ENCODE assay signal across 8 cellular contexts in genomic region chrX:102835504-102836146, GRCh38.
DNase-seq lines count a peak whose midpoint lies in the region; ATAC-seq and TF ChIP-seq lines count a peak whose summit lies in the region.

No MANE protein-coding gene starts in this region.

- peaks cover 0 to 1% (median 0%) of the 10 kb centered on the region in 11 donors for H3K9me3 Mint-ChIP-seq in naive thymus-derived CD4-positive, alpha-beta T cell

- TF ChIP-seq CTCF in body of pancreas (IDR thresholded peaks at IDR 0.05): peak in 6 of 7 experiments; percentile 22 to 47 (median 34)

- H3K27ac Mint-ChIP-seq in naive thymus-derived CD4-positive, alpha-beta T cell: no peak overlapping the region

- no peaks in the 10 kb centered on the region for H3K4me1 Mint-ChIP-seq in naive thymus-derived CD4-positive, alpha-beta T cell

- intact Hi-C loops in body of pancreas (cut with DNase I): no loop called here
- intact Hi-C loops in naive thymus-derived CD4-positive, alpha-beta T cell (cut with micrococcal nuclease): loop anchor here (1.0 kb wide), 2 partner anchors 192 to 235 kb away; no protein-coding TSS in a partner anchor

- peaks cover 7% of the 10 kb centered on the region for H3K4me1 ChIP-seq in body of pancreas
- H3K4me1 ChIP-seq in naive thymus-derived CD4-positive, alpha-beta T cell (ENCODE audit: control insufficient read depth in 2 of 2, insufficient read depth in 2 of 2, low read length in 2 of 2): no peaks in the 10 kb centered on the region

- ATAC-seq in body of pancreas (no peak), GM18520 (IDR thresholded peaks at IDR 0.05; ENCODE audit: unreplicated experiment) (no peak)
- ATAC-seq in naive thymus-derived CD4-positive, alpha-beta T cell: no peak

- no peak overlapping the region for H3K4me3 ChIP-seq in body of pancreas
- H3K4me3 ChIP-seq in naive thymus-derived CD4-positive, alpha-beta T cell (ENCODE audit: low read length): no peak overlapping the region

- 74 to 85% methylated on average over 5 of the region's 5 CpGs for WGBS in body of pancreas, 2 donors

- H3K4me3 Mint-ChIP-seq in naive thymus-derived CD4-positive, alpha-beta T cell: no peak overlapping the region

- no peaks in the 10 kb centered on the region for H3K36me3 ChIP-seq in body of pancreas (replicated peaks in 1 of 2; ENCODE audit: insufficient read depth in 1 of 2, low read depth in 2 of 2)
- no peaks in the 10 kb centered on the region for H3K36me3 ChIP-seq in naive thymus-derived CD4-positive, alpha-beta T cell (ENCODE audit: control insufficient read depth in 2 of 3, insufficient read depth in 3 of 3, low read length in 3 of 3)

- no peak overlapping the region for H3K27ac ChIP-seq in body of pancreas
- no peak overlapping the region for H3K27ac ChIP-seq in naive thymus-derived CD4-positive, alpha-beta T cell (ENCODE audit: low read depth, low read length)

- no peak for TF ChIP-seq POLR2A in body of pancreas (IDR thresholded peaks at IDR 0.05)

- H3K9me3 ChIP-seq in body of pancreas: no peaks in the 10 kb centered on the region
- H3K9me3 ChIP-seq in naive thymus-derived CD4-positive, alpha-beta T cell (ENCODE audit: control insufficient read depth in 2 of 3, low read length in 3 of 3): no peaks in the 10 kb centered on the region

- in situ Hi-C loops in KBM-7 (cut with MboI; ENCODE audit: low pct_unique_long_range_greater_than_20kb, low sequenced_read_pairs): no loop called here

- H3K36me3 Mint-ChIP-seq in naive thymus-derived CD4-positive, alpha-beta T cell: peaks cover 0 to 6% (median 0%) of the 10 kb centered on the region in 5 donors

- no peaks in the 10 kb centered on the region for H3K27me3 Mint-ChIP-seq in naive thymus-derived CD4-positive, alpha-beta T cell

- CTCF ChIA-PET in naive thymus-derived CD4-positive, alpha-beta T cell (lab: Charles Lee): interaction anchor here (0.6 to 1.5 kb wide), 3 partner anchors 65 to 1337 kb away, joined by 3 to 5 read pairs (median 3); no protein-coding TSS in a partner anchor

- no peaks in the 10 kb centered on the region for H3K27me3 ChIP-seq in body of pancreas
- H3K27me3 ChIP-seq in naive thymus-derived CD4-positive, alpha-beta T cell (ENCODE audit: control insufficient read depth in 2 of 2, insufficient read depth in 2 of 2, low read length in 2 of 2): no peaks in the 10 kb centered on the region

- DNase-seq in activated CD4-positive, alpha-beta T cell treated with anti-CD3 and anti-CD28 coated beads for 48 hours: peak; percentile 4
- no peak for DNase-seq in activated CD4-positive, alpha-beta T cell treated with anti-CD3 and anti-CD28 coated beads for 4 hours
- DNase-seq in KBM-7 (peak; percentile 73), body of pancreas (peak; percentile 13 to 43 (median 17)), activated gamma-delta T cell treated with Interleukin-2 at 50 U/mL for 16 hours (no peak), mesenteric fat pad (ENCODE audit: low spot score) (no peak)
- peak in 5 of 9 donors; percentile 2 to 17 (median 11) for DNase-seq in naive thymus-derived CD4-positive, alpha-beta T cell

- POLR2A ChIA-PET in naive thymus-derived CD4-positive, alpha-beta T cell (lab: Charles Lee): no interaction called here

Comparison
In these comparisons a context has a peak if more than half of its experiments do, and no peak if none do; other contexts are left out.
1. DNase-seq: peak in activated CD4-positive, alpha-beta T cell treated with anti-CD3 and anti-CD28 coated beads for 48 hours (single experiment), KBM-7 (single experiment), body of pancreas (4 of 4) and naive thymus-derived CD4-positive, alpha-beta T cell (5 of 9); none in activated CD4-positive, alpha-beta T cell treated with anti-CD3 and anti-CD28 coated beads for 4 hours (0 of 2), activated gamma-delta T cell treated with Interleukin-2 at 50 U/mL for 16 hours (single experiment) and mesenteric fat pad (single experiment).